In the genomic region with DNA sequence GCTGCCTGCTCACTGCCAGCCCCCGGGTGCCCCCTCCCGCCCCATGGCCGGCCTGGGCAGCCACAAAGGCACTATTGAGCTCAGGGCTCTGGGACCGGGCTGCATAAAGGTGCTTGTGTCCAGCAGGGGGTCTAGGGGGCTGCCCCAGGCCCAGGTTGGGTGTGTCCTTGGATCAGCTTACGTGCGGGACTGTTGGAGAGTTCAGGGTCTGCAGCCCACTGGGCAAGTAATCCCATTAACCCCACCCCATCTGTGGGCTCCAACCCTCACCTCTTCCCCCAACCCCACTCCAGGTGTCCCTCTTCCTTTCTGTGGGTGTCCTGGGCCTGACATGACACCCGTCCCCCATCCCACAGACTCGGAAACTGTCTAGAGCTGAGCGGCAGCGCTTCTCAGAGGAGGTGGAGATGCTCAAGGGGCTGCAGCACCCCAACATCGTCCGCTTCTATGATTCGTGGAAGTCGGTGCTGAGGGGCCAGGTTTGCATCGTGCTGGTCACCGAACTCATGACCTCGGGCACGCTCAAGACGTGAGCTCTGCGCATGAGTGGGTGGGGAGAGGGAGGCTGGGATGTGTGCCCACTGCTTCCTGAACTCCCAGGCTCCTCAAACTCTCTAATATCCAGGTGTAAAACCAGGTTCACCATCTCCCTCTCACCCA, we compare ENCODE assay signal across 20 cellular contexts. TPM values are rescaled to one million over a fixed set of nuclear protein-coding genes. Genes with fewer than 3 reads are reported as not detected.
DNase-seq lines count a peak whose midpoint lies in the region; ATAC-seq, FAIRE-seq and TF ChIP-seq lines count a peak whose summit lies in the region.
"Had no signal": no experiment of that assay in that cellular context is flagged by ENCODE, and none has a peak within 500 bp of the region (broad histone marks: within the 10 kb centered on the region; RNA-seq: fewer than 3 reads in every experiment).

No MANE protein-coding gene starts in this region.

- ATAC-seq in A549: peak in 1 of 2 experiments; percentile 7; a peak in 3 of 6 replicates
- no peak for ATAC-seq in HG03097 (IDR thresholded peaks at IDR 0.05; ENCODE audit: low FRiP score, unreplicated experiment)

- H3K4me2 ChIP-seq in A549 (peak overlapping the region; percentile 65), H1 (ENCODE audit: insufficient read depth in 1 of 2, low read depth in 2 of 2, low read length in 2 of 2) (no peak overlapping the region)

- no peak overlapping the region for H2AFZ ChIP-seq in H1 (ENCODE audit: low read length)

- H3K4me1 Mint-ChIP-seq in nephron: peaks cover 15% of the 10 kb centered on the region

- H3K14ac ChIP-seq in H1 (ENCODE audit: insufficient read length): no peak overlapping the region

- H3K23me2 ChIP-seq in H1 (ENCODE audit: low read depth, low read length): peaks cover 11% of the 10 kb centered on the region

- no peak for FAIRE-seq in A549 (lab: Jason Lieb, UNC)
- FAIRE-seq in HTR-8/SVneo (lab: Jason Lieb, UNC): peak; percentile 77
- no peak for FAIRE-seq in H1 (lab: Jason Lieb, UNC)
- FAIRE-seq: D721Med, frontal cortex had no signal

- peaks cover 6 to 23% (median 19%) of the 10 kb centered on the region in 4 experiments for H3K27me3 ChIP-seq in H1 (replicated peaks in 1 of 4; ENCODE audit: control insufficient read depth in 3 of 4, extremely low read depth in 1 of 4, insufficient read depth in 3 of 4, low read length in 3 of 4)
- H3K27me3 ChIP-seq: ovary had no signal

- H3K4me3 ChIP-seq in A549 (no peak overlapping the region), H1 (ENCODE audit: extremely low read depth in 1 of 4, insufficient read depth in 2 of 4, low read depth in 3 of 4, low read length in 4 of 4) (no peak overlapping the region)
- H3K4me3 ChIP-seq: ovary had no signal

- H3K27me3 Mint-ChIP-seq in nephron (ENCODE audit: low read depth): peaks cover 45% of the 10 kb centered on the region

- peaks cover 30% of the 10 kb centered on the region for H3K4me1 ChIP-seq in A549
- peaks cover 0 to 14% (median 8%) of the 10 kb centered on the region in 4 experiments; a peak in 6 of 7 replicates for H3K4me1 ChIP-seq in H1 (replicated peaks in 1 of 4; ENCODE audit: control insufficient read depth in 3 of 4, insufficient read depth in 4 of 4, low read length in 3 of 4)

- no peaks in the 10 kb centered on the region for H3K79me1 ChIP-seq in H1 (ENCODE audit: low read depth, low read length)

- no peak for TF ChIP-seq EP300 in A549 (IDR thresholded peaks at IDR 0.05)
- no peak for TF ChIP-seq EP300 in H1 (IDR thresholded peaks at IDR 0.05; ENCODE audit: borderline replicate concordance in 1 of 2, low read depth in 2 of 2, low read length in 2 of 2)

- H3K56ac ChIP-seq in H1 (replicated peaks; ENCODE audit: insufficient read length, low read depth, low read length): no peak overlapping the region

- 0 out of 2 replicates have a peak overlapping the region, but pooled peaks have one; percentile 61 for H2BK15ac ChIP-seq in H1 (ENCODE audit: low read length)

- peaks cover 18% of the 10 kb centered on the region for H3K36me3 Mint-ChIP-seq in nephron (ENCODE audit: low read depth)

- no peak overlapping the region for H4K91ac ChIP-seq in H1 (replicated peaks; ENCODE audit: insufficient read length, low read length)

- TF ChIP-seq CTCF in A549 (IDR thresholded peaks at IDR 0.05): no peak
- no peak for TF ChIP-seq CTCF in H1 (IDR thresholded peaks at IDR 0.05; ENCODE audit: control extremely low read depth in 1 of 3, insufficient read depth in 1 of 3, low read depth in 1 of 3, low read length in 3 of 3)
- TF ChIP-seq CTCF in nephron (IDR thresholded peaks at IDR 0.05; ENCODE audit: unreplicated experiment in 3 of 3): no peak

- WGBS in A549 (ENCODE audit: missing lambda C conversion rate): 93% methylated on average over 17 of the region's 20 CpGs
- 82% methylated on average over 20 of the region's 20 CpGs; no CpG with 5 or more reads in 1 of the 2 experiments for WGBS in H1 (ENCODE audit: extremely low coverage in 1 of 2, insufficient coverage in 1 of 2, insufficient read length in 1 of 2, insufficient replicate concordance in 2 of 2, low coverage in 1 of 2, low lambda C conversion rate in 2 of 2, missing lambda C conversion rate in 1 of 2), 2 experiments

- H3K27ac ChIP-seq in A549 (peak overlapping the region; percentile 63 to 75), H1 (ENCODE audit: low read depth, low read length) (no peak overlapping the region)
- H3K27ac ChIP-seq: ovary, WERI-Rb-1 had no signal

- no peak overlapping the region for H4K5ac ChIP-seq in H1 (ENCODE audit: insufficient read length, low read depth, low read length)

- H3K9ac ChIP-seq in H1 (replicated peaks in 1 of 4; ENCODE audit: extremely low read depth in 1 of 4, low read depth in 3 of 4, low read length in 3 of 4): no peak overlapping the region

- no peaks in the 10 kb centered on the region for H4K20me1 ChIP-seq in H1 (replicated peaks in 1 of 2; ENCODE audit: control insufficient read depth in 1 of 2, insufficient read depth in 2 of 2, low read length in 2 of 2)

- H2BK20ac ChIP-seq in H1 (ENCODE audit: low read length): no peak overlapping the region

- H3K9me3 ChIP-seq in A549: no peaks in the 10 kb centered on the region
- H3K9me3 ChIP-seq in H1 (ENCODE audit: insufficient read depth in 2 of 2, low read depth in 1 of 2, low read length in 1 of 2): no peaks in the 10 kb centered on the region
- H3K9me3 ChIP-seq: ovary had no signal

- no peak overlapping the region for H3K4ac ChIP-seq in H1 (replicated peaks; ENCODE audit: insufficient read length, low read depth, low read length)

- no peak for TF ChIP-seq POLR2A in A549 (IDR thresholded peaks at IDR 0.05; ENCODE audit: low read length)
- TF ChIP-seq POLR2A in H1 (IDR thresholded peaks at IDR 0.05; ENCODE audit: control extremely low read depth in 1 of 2, low read depth in 2 of 2, low read length in 2 of 2): no peak

- H3K27ac Mint-ChIP-seq in nephron: no peak overlapping the region
- H3K27ac Mint-ChIP-seq: mesothelial cell of epicardium had no signal

- peaks cover 5 to 13% (median 9%) of the 10 kb centered on the region in 4 experiments; a peak in 6 of 8 replicates for H3K36me3 ChIP-seq in H1 (ENCODE audit: control insufficient read depth in 2 of 4, insufficient read depth in 4 of 4, low read length in 3 of 4)
- H3K36me3 ChIP-seq: ovary had no signal

- H2AK5ac ChIP-seq in H1 (ENCODE audit: low read depth, low read length): no peak overlapping the region

- TF ChIP-seq RAD21 in A549 (conservative IDR thresholded peaks at IDR 0.05 in 1 of 2, IDR thresholded peaks at IDR 0.05 in 1 of 2) (no peak), H1 (IDR thresholded peaks at IDR 0.05 in 1 of 2, conservative IDR thresholded peaks at IDR 0.05 in 1 of 2; ENCODE audit: low read depth in 2 of 2, low read length in 2 of 2) (no peak)

- POLR2A ChIA-PET in A549 (lab: Yijun Ruan, JAX) (interaction anchor here (0.6 to 1.4 kb wide), 5 partner anchors 9 to 82 kb away, joined by 3 to 12 read pairs (median 6); a partner anchor contains a TSS), H1 (lab: Charles Lee; ENCODE audit: partially characterized antibody) (interaction anchor here (0.5 to 3.8 kb wide), 6 partner anchors 9 to 238 kb away, joined by 3 to 17 read pairs (median 4); a partner anchor contains a TSS)

- no peak overlapping the region for H3K23ac ChIP-seq in H1 (ENCODE audit: insufficient read length)

- no peak overlapping the region for H2BK5ac ChIP-seq in H1 (ENCODE audit: low read depth, low read length)

- H3K18ac ChIP-seq in H1 (ENCODE audit: extremely low read depth, low read length): no peak overlapping the region

- peak overlapping the region; percentile 14 to 71 (median 28) for H3K4me3 Mint-ChIP-seq in nephron
- H3K4me3 Mint-ChIP-seq: IgD-negative memory B cell, mesothelial cell of epicardium had no signal

- no peak overlapping the region for H2BK120ac ChIP-seq in H1 (replicated peaks; ENCODE audit: low read depth, low read length)

- CTCF ChIA-PET in A549 (lab: Yijun Ruan, JAX): interaction anchor here (0.7 to 2.1 kb wide), 4 partner anchors 9 to 61 kb away, joined by 3 to 8 read pairs (median 4); a partner anchor contains a TSS
- CTCF ChIA-PET in H1 (lab: Charles Lee; ENCODE audit: partially characterized antibody): interaction anchor here (1.0 to 1.5 kb wide), 3 partner anchors 19 to 110 kb away, joined by 3 to 5 read pairs (median 3); no protein-coding TSS in a partner anchor

- no peak for DNase-seq in A549 (ENCODE audit: low read depth in 1 of 2, low spot score in 1 of 2)
- DNase-seq in HTR-8/SVneo (ENCODE audit: insufficient read length, low spot score): no peak
- DNase-seq in H1 (ENCODE audit: low read depth in 1 of 2, low spot score in 2 of 2): no peak
- no peak for DNase-seq in activated CD4-positive, alpha-beta T cell treated with anti-CD3 and anti-CD28 coated beads, Interleukin-2, amount 50 U/mL, for 4 hours
- no peak for DNase-seq in cortex of kidney (lab: John Stamatoyannopoulos, UW)
- no peak for DNase-seq in A172 (ENCODE audit: low spot score)
- DNase-seq: activated effector memory CD4-positive, alpha-beta T cell treated with anti-CD3 and anti-CD28 coated beads, Interleukin-2, amount 50 U/mL, for 16 hours; anterior cingulate cortex; GF-D8; NCI-H1048; NCI-H774; stimulated activated CD4-positive, alpha-beta T cell treated with anti-CD3 and anti-CD28 coated beads, Interleukin-12 subunit alpha, Interleukin-12 subunit beta, amount 100 ng/mL, for 4 hours; WERI-Rb-1 had no signal

- no peaks in the 10 kb centered on the region for H3K9me3 Mint-ChIP-seq in nephron
- H3K9me3 Mint-ChIP-seq: IgD-negative memory B cell, mesothelial cell of epicardium had no signal

- H4K8ac ChIP-seq in H1 (ENCODE audit: extremely low read depth, insufficient read depth, low read length): peak overlapping the region; percentile 57; the same call in 1 of the 2 replicates

- peak overlapping the region; percentile 50; the same call in 1 of the 2 replicates for H2BK12ac ChIP-seq in H1 (ENCODE audit: low read depth, low read length)

- H3K79me2 ChIP-seq in H1 (ENCODE audit: control insufficient read depth in 1 of 2, insufficient read depth in 2 of 2, low read length in 2 of 2): no peaks in the 10 kb centered on the region

RNA-seq across cellular contexts. Expression of a gene that starts 2.1 kb away (rescaled TPM):
- polyA plus RNA-seq in A549 (2011; rRNA removed) (1.1 and 1.6 TPM in 2 replicates), A549 (2017; fragmentation: RNase III; extraction: RNeasy Plus Mini Kit Qiagen cat#74134 plus additional on column Dnase treatment) (1.3 to 1.5 TPM (median 1.5 TPM) in 3 replicates), H1 (2011; rRNA removed) (0.21 and 0.86 TPM in 2 replicates)
- polyA plus RNA-seq in A549 (2012; cell fraction: cytosol; rRNA removed): 1.2 TPM in 2 replicates
- 8.6 and 9.8 TPM in 2 replicates for polyA plus RNA-seq in A549 (2012; cell fraction: nucleus; rRNA removed)
- 1.3 and 1.4 TPM in 2 replicates for polyA minus RNA-seq in A549 (2011; rRNA and poly(A)+ RNA removed)
- total RNA-seq in H1 (2021; fragmentation: NEBNext Ultra II Directional; extraction: Animal tissue kit (Norgen Biotek cat#: 25700)): 1.2 and 1.7 TPM in 2 replicates
- polyA plus RNA-seq in H1 (2011; cell fraction: cytosol; rRNA removed): 0.34 TPM
- 1.7 TPM for polyA plus RNA-seq in H1 (2011; cell fraction: nucleus; rRNA removed)
- 0.50 to 1.3 TPM (median 0.91 TPM) in 4 replicates for polyA plus RNA-seq in H1 (2012, experiment 1 of 2)
- polyA plus RNA-seq in H1 (2012, experiment 2 of 2): 0.34 TPM
- 0.75 TPM for polyA plus RNA-seq in H1 (2013, experiment 1 of 2)
- polyA plus RNA-seq in H1 (2013, experiment 2 of 2): 0.64 TPM
- polyA minus RNA-seq in H1 (2011; rRNA and poly(A)+ RNA removed): 0.32 and 0.56 TPM in 2 replicates
- 0.37 TPM for polyA minus RNA-seq in H1 (2011; cell fraction: cytosol; rRNA and poly(A)+ RNA removed)
- 0.80 TPM for polyA minus RNA-seq in H1 (2011; cell fraction: nucleus; rRNA and poly(A)+ RNA removed)
- total RNA-seq in A172 (2014; rRNA removed; shearing (Covaris generic)): 0.34 and 0.50 TPM in 2 replicates
- polyA plus RNA-seq: IgD-negative memory B cell had no signal

RNA-seq across cellular contexts. Expression of a gene that starts 9.3 kb away (rescaled TPM):
- 143 and 173 TPM in 2 replicates for polyA plus RNA-seq in A549 (2011; rRNA removed)
- polyA plus RNA-seq in A549 (2012; cell fraction: cytosol; rRNA removed): 154 and 190 TPM in 2 replicates
- 126 and 138 TPM in 2 replicates for polyA plus RNA-seq in A549 (2012; cell fraction: nucleus; rRNA removed)
- 118 to 132 TPM (median 119 TPM) in 3 replicates for polyA plus RNA-seq in A549 (2017; fragmentation: RNase III; extraction: RNeasy Plus Mini Kit Qiagen cat#74134 plus additional on column Dnase treatment)
- 99.5 and 105 TPM in 2 replicates for polyA minus RNA-seq in A549 (2011; rRNA and poly(A)+ RNA removed)
- 83.9 and 88.2 TPM in 2 replicates for total RNA-seq in H1 (2021; fragmentation: NEBNext Ultra II Directional; extraction: Animal tissue kit (Norgen Biotek cat#: 25700))
- 150 and 188 TPM in 2 replicates for polyA plus RNA-seq in H1 (2011; rRNA removed)
- 162 TPM for polyA plus RNA-seq in H1 (2011; cell fraction: cytosol; rRNA removed)
- 115 TPM for polyA plus RNA-seq in H1 (2011; cell fraction: nucleus; rRNA removed)
- 82.0 to 129 TPM (median 116 TPM) in 4 replicates for polyA plus RNA-seq in H1 (2012, experiment 1 of 2)
- polyA plus RNA-seq in H1 (2012, experiment 2 of 2): 170 TPM
- polyA plus RNA-seq in H1 (2013, experiment 1 of 2): 73.5 TPM
- polyA plus RNA-seq in H1 (2013, experiment 2 of 2): 76.5 TPM
- 91.1 and 95.6 TPM in 2 replicates for polyA minus RNA-seq in H1 (2011; rRNA and poly(A)+ RNA removed)
- polyA minus RNA-seq in H1 (2011; cell fraction: cytosol; rRNA and poly(A)+ RNA removed): 31.3 TPM
- 62.0 TPM for polyA minus RNA-seq in H1 (2011; cell fraction: nucleus; rRNA and poly(A)+ RNA removed)
- 174 and 181 TPM in 2 replicates for total RNA-seq in A172 (2014; rRNA removed; shearing (Covaris generic))

RNA-seq across cellular contexts. Expression of a gene that starts 16.0 kb away (rescaled TPM):
- 126 and 170 TPM in 2 replicates for polyA plus RNA-seq in A549 (2011; rRNA removed)
- polyA plus RNA-seq in A549 (2012; cell fraction: cytosol; rRNA removed): 183 and 191 TPM in 2 replicates
- 85.4 and 99.0 TPM in 2 replicates for polyA plus RNA-seq in A549 (2012; cell fraction: nucleus; rRNA removed)
- polyA plus RNA-seq in A549 (2017; fragmentation: RNase III; extraction: RNeasy Plus Mini Kit Qiagen cat#74134 plus additional on column Dnase treatment): 127 to 131 TPM (median 130 TPM) in 3 replicates
- 76.1 and 85.5 TPM in 2 replicates for polyA minus RNA-seq in A549 (2011; rRNA and poly(A)+ RNA removed)
- 68.4 and 71.2 TPM in 2 replicates for total RNA-seq in H1 (2021; fragmentation: NEBNext Ultra II Directional; extraction: Animal tissue kit (Norgen Biotek cat#: 25700))
- polyA plus RNA-seq in H1 (2011; rRNA removed): 137 and 143 TPM in 2 replicates
- 101 TPM for polyA plus RNA-seq in H1 (2011; cell fraction: cytosol; rRNA removed)
- 67.6 TPM for polyA plus RNA-seq in H1 (2011; cell fraction: nucleus; rRNA removed)
- polyA plus RNA-seq in H1 (2012, experiment 1 of 2): 96.5 to 107 TPM (median 101 TPM) in 4 replicates
- 126 TPM for polyA plus RNA-seq in H1 (2012, experiment 2 of 2)
- polyA plus RNA-seq in H1 (2013, experiment 1 of 2): 65.6 TPM
- polyA plus RNA-seq in H1 (2013, experiment 2 of 2): 70.2 TPM
- 55.0 and 55.5 TPM in 2 replicates for polyA minus RNA-seq in H1 (2011; rRNA and poly(A)+ RNA removed)
- 24.8 TPM for polyA minus RNA-seq in H1 (2011; cell fraction: cytosol; rRNA and poly(A)+ RNA removed)
- 31.7 TPM for polyA minus RNA-seq in H1 (2011; cell fraction: nucleus; rRNA and poly(A)+ RNA removed)
- 112 and 122 TPM in 2 replicates for total RNA-seq in A172 (2014; rRNA removed; shearing (Covaris generic))

RNA-seq across cellular contexts. Expression of a gene that starts 16.1 kb away (rescaled TPM):
- 0.06 and 0.07 TPM in 2 replicates for polyA plus RNA-seq in A549 (2011; rRNA removed)
- 0.04 TPM in 2 replicates for polyA plus RNA-seq in A549 (2012; cell fraction: cytosol; rRNA removed)
- not detected in 2 replicates for polyA plus RNA-seq in A549 (2012; cell fraction: nucleus; rRNA removed)
- 0.10 to 0.47 TPM (median 0.17 TPM) in 3 replicates for polyA plus RNA-seq in A549 (2017; fragmentation: RNase III; extraction: RNeasy Plus Mini Kit Qiagen cat#74134 plus additional on column Dnase treatment)
- not detected in 2 replicates for polyA minus RNA-seq in A549 (2011; rRNA and poly(A)+ RNA removed)
- total RNA-seq in H1 (2021; fragmentation: NEBNext Ultra II Directional; extraction: Animal tissue kit (Norgen Biotek cat#: 25700)): not detected in 2 replicates
- 0.08 TPM in 1 of 2 replicates, not detected in the other for polyA plus RNA-seq in H1 (2011; rRNA removed)
- polyA plus RNA-seq in H1 (2011; cell fraction: cytosol; rRNA removed): not detected
- polyA plus RNA-seq in H1 (2011; cell fraction: nucleus; rRNA removed): not detected
- polyA plus RNA-seq in H1 (2012, experiment 1 of 2): 0.36 to 0.66 TPM (median 0.56 TPM) in 4 replicates
- polyA plus RNA-seq in H1 (2012, experiment 2 of 2): 0.10 TPM
- polyA plus RNA-seq in H1 (2013, experiment 1 of 2): not detected
- not detected for polyA plus RNA-seq in H1 (2013, experiment 2 of 2)
- polyA minus RNA-seq in H1 (2011; rRNA and poly(A)+ RNA removed): not detected in 2 replicates
- not detected for polyA minus RNA-seq in H1 (2011; cell fraction: cytosol; rRNA and poly(A)+ RNA removed)
- polyA minus RNA-seq in H1 (2011; cell fraction: nucleus; rRNA and poly(A)+ RNA removed): not detected
- 0.03 and 0.29 TPM in 2 replicates for total RNA-seq in A172 (2014; rRNA removed; shearing (Covaris generic))

RNA-seq across cellular contexts. Expression of a gene that starts 21.5 kb away (rescaled TPM):
- polyA plus RNA-seq in A549 (2011; rRNA removed) (0.49 and 1.2 TPM in 2 replicates), A549 (2017; fragmentation: RNase III; extraction: RNeasy Plus Mini Kit Qiagen cat#74134 plus additional on column Dnase treatment) (0.30 to 1.0 TPM (median 0.87 TPM) in 3 replicates), H1 (2011; rRNA removed) (41.5 and 41.7 TPM in 2 replicates)
- 1.4 and 1.5 TPM in 2 replicates for polyA plus RNA-seq in A549 (2012; cell fraction: cytosol; rRNA removed)
- polyA plus RNA-seq in A549 (2012; cell fraction: nucleus; rRNA removed): 0.58 and 1.4 TPM in 2 replicates
- polyA minus RNA-seq in A549 (2011; rRNA and poly(A)+ RNA removed): 0.37 TPM in 1 of 2 replicates, not detected in the other
- total RNA-seq in H1 (2021; fragmentation: NEBNext Ultra II Directional; extraction: Animal tissue kit (Norgen Biotek cat#: 25700)): 12.0 and 13.4 TPM in 2 replicates
- polyA plus RNA-seq in H1 (2011; cell fraction: cytosol; rRNA removed): 25.5 TPM
- 18.2 TPM for polyA plus RNA-seq in H1 (2011; cell fraction: nucleus; rRNA removed)
- 19.9 to 27.2 TPM (median 21.6 TPM) in 4 replicates for polyA plus RNA-seq in H1 (2012, experiment 1 of 2)
- polyA plus RNA-seq in H1 (2012, experiment 2 of 2): 31.2 TPM
- 17.8 TPM for polyA plus RNA-seq in H1 (2013, experiment 1 of 2)
- polyA plus RNA-seq in H1 (2013, experiment 2 of 2): 17.4 TPM
- 8.1 and 15.1 TPM in 2 replicates for polyA minus RNA-seq in H1 (2011; rRNA and poly(A)+ RNA removed)
- polyA minus RNA-seq in H1 (2011; cell fraction: cytosol; rRNA and poly(A)+ RNA removed): 7.0 TPM
- polyA minus RNA-seq in H1 (2011; cell fraction: nucleus; rRNA and poly(A)+ RNA removed): 2.2 TPM
- not detected in 2 replicates for total RNA-seq in A172 (2014; rRNA removed; shearing (Covaris generic))
- polyA plus RNA-seq: IgD-negative memory B cell had no signal
